In genomic region chr3:132997404-132997803, GRCh38 we compare ENCODE assay signal across 19 cellular contexts.
"Had no signal": no experiment of that assay in that cellular context is flagged by ENCODE, and none has a peak within 500 bp of the region (broad histone marks: within the 10 kb centered on the region; RNA-seq: fewer than 3 reads in every experiment).

No MANE protein-coding gene starts in this region.

- ATAC-seq: HepG2, T-cell had no signal

- DNase-seq: IMR-90, Karpas-422, KG1, MG63, NCI-H1092 treated with DMSO at 0.1 percent for 48 hours, NCI-H1417 treated with DMSO at 0.1 percent for 48 hours, NCI-H146, NCI-H1694 treated with DMSO at 0.1 percent for 48 hours, NCI-H1930, NCI-H2107, NCI-H2227 treated with DMSO at 0.1 percent for 48 hours, NCI-H524, NCI-H82, Right ventricle myocardium superior, RPMI8226, SIG-M5, T-cell had no signal

- FAIRE-seq: HepG2, RCC 7860 had no signal
